ENCODE assay signal across 11 cellular contexts in genomic region chr18:75215663-75216062, GRCh38. TPM values are rescaled to one million over a fixed set of nuclear protein-coding genes. Genes with fewer than 3 reads are reported as not detected.
DNase-seq lines count a peak whose midpoint lies in the region; ATAC-seq and TF ChIP-seq lines count a peak whose summit lies in the region.
"Had no signal": no experiment of that assay in that cellular context is flagged by ENCODE, and none has a peak within 500 bp of the region (broad histone marks: within the 10 kb centered on the region; RNA-seq: fewer than 3 reads in every experiment).

No MANE protein-coding gene starts in this region.

- H3K9me3 Mint-ChIP-seq in CD14-positive monocyte: no peaks in the 10 kb centered on the region
- H3K9me3 Mint-ChIP-seq in CD8-positive, alpha-beta T cell: no peaks in the 10 kb centered on the region
- H3K9me3 Mint-ChIP-seq in activated naive CD4-positive, alpha-beta T cell treated with anti-CD3 and anti-CD28 coated beads, Interleukin-2, amount 50 U/mL, for 72 hours: no peaks in the 10 kb centered on the region
- no peaks in the 10 kb centered on the region for H3K9me3 Mint-ChIP-seq in memory B cell
- H3K9me3 Mint-ChIP-seq: activated T-helper 2 cell treated with anti-CD3 and anti-CD28 coated beads, Interferon-gamma antibody, Interleukin-2, Interleukin-4, amounts not matched to agents 10 μg/mL and 5 μg/mL and 100 μg/mL, durations not matched to agents 14 hours and 24 hours and 36 hours had no signal

- intact Hi-C loops in CD14-positive monocyte (cut with micrococcal nuclease): no loop called here
- intact Hi-C loops in CD8-positive, alpha-beta T cell (cut with DNase I, micrococcal nuclease): loop anchor here in 1 of 2 experiments (10.0 kb wide), 3 partner anchors 721 to 1279 kb away; partner anchors contain the start of genes CNDP2 and ZNF516

- no peak for ATAC-seq in CD8-positive, alpha-beta T cell
- no peak for ATAC-seq in activated naive CD4-positive, alpha-beta T cell treated with anti-CD3 and anti-CD28 coated beads, Interleukin-2, amount 50 U/mL, for 72 hours
- no peak for ATAC-seq in memory B cell (ENCODE audit: low read depth)
- ATAC-seq: sciatic nerve had no signal

- no peaks in the 10 kb centered on the region for H3K36me3 ChIP-seq in CD8-positive, alpha-beta T cell (ENCODE audit: insufficient read depth, low read length)

- H3K4me1 Mint-ChIP-seq in CD14-positive monocyte: peaks cover 41% of the 10 kb centered on the region
- H3K4me1 Mint-ChIP-seq in CD8-positive, alpha-beta T cell (ENCODE audit: low read depth): peaks cover 77% of the 10 kb centered on the region
- peaks cover 14% of the 10 kb centered on the region for H3K4me1 Mint-ChIP-seq in memory B cell

- CTCF ChIA-PET in CD8-positive, alpha-beta T cell (lab: Charles Lee): interaction anchor here (1.0 to 1.4 kb wide), 3 partner anchors 27 to 43 kb away, joined by 3 to 7 read pairs (median 3); no protein-coding TSS in a partner anchor

- H3K36me3 Mint-ChIP-seq in CD14-positive monocyte: peaks cover 3 to 9% of the 10 kb centered on the region in 2 donors
- H3K36me3 Mint-ChIP-seq in CD8-positive, alpha-beta T cell: peaks cover 12% of the 10 kb centered on the region
- peaks cover 14 to 33% of the 10 kb centered on the region in 2 donors for H3K36me3 Mint-ChIP-seq in activated naive CD4-positive, alpha-beta T cell treated with anti-CD3 and anti-CD28 coated beads, Interleukin-2, amount 50 U/mL, for 72 hours
- no peaks in the 10 kb centered on the region for H3K36me3 Mint-ChIP-seq in memory B cell

- H3K27me3 ChIP-seq in CD8-positive, alpha-beta T cell (ENCODE audit: insufficient read depth, low read length): no peaks in the 10 kb centered on the region

- H3K4me3 Mint-ChIP-seq in CD14-positive monocyte (no peak overlapping the region), memory B cell (no peak overlapping the region)
- H3K4me3 Mint-ChIP-seq in CD8-positive, alpha-beta T cell: peak overlapping the region; percentile 29

- H3K27me3 Mint-ChIP-seq in CD14-positive monocyte (ENCODE audit: low read depth in 3 of 3): peaks cover 0 to 2% (median 0%) of the 10 kb centered on the region in 3 donors
- no peaks in the 10 kb centered on the region for H3K27me3 Mint-ChIP-seq in CD8-positive, alpha-beta T cell (ENCODE audit: low read depth)
- no peaks in the 10 kb centered on the region for H3K27me3 Mint-ChIP-seq in memory B cell

- H3K4me1 ChIP-seq in CD8-positive, alpha-beta T cell (ENCODE audit: insufficient read depth, low read length): peaks cover 52% of the 10 kb centered on the region

- POLR2A ChIA-PET in CD8-positive, alpha-beta T cell (lab: Charles Lee): interaction anchor here (0.9 to 1.4 kb wide), 4 partner anchors 14 to 48 kb away, joined by 3 read pairs; no protein-coding TSS in a partner anchor

- DNase-seq in CD14-positive monocyte (ENCODE audit: low spot score): no peak
- DNase-seq in CD8-positive, alpha-beta T cell: no peak
- DNase-seq in activated naive CD4-positive, alpha-beta T cell treated with anti-CD3 and anti-CD28 coated beads, Interleukin-2, amount 50 U/mL, for 72 hours (ENCODE audit: low spot score in 2 of 2): no peak
- DNase-seq in memory B cell (ENCODE audit: low spot score in 2 of 2): no peak
- no peak for DNase-seq in HuH-7.5 (ENCODE audit: low spot score)
- no peak for DNase-seq in SHP77 (lab: John Stamatoyannopoulos, UW)
- DNase-seq in inferior parietal cortex (ENCODE audit: extremely low spot score): no peak
- no peak for DNase-seq in AG08395 (ENCODE audit: low spot score)
- DNase-seq: head of caudate nucleus had no signal

- H3K4me3 ChIP-seq in CD8-positive, alpha-beta T cell (ENCODE audit: low read depth, low read length): no peak overlapping the region

- H3K27ac ChIP-seq in CD8-positive, alpha-beta T cell (ENCODE audit: low read depth, low read length): no peak overlapping the region

- no peak for TF ChIP-seq CTCF in CD14-positive monocyte (IDR thresholded peaks at IDR 0.05)
- no peak for TF ChIP-seq CTCF in CD8-positive, alpha-beta T cell (IDR thresholded peaks at IDR 0.05)

- peak overlapping the region in 5 of 7 donors; percentile 59 to 80 (median 72) for H3K27ac Mint-ChIP-seq in CD14-positive monocyte
- H3K27ac Mint-ChIP-seq in CD8-positive, alpha-beta T cell: peak overlapping the region; percentile 76
- peak overlapping the region; percentile 68 to 78 for H3K27ac Mint-ChIP-seq in activated naive CD4-positive, alpha-beta T cell treated with anti-CD3 and anti-CD28 coated beads, Interleukin-2, amount 50 U/mL, for 72 hours
- peak overlapping the region; percentile 69 for H3K27ac Mint-ChIP-seq in memory B cell

- no peaks in the 10 kb centered on the region for H3K9me3 ChIP-seq in CD8-positive, alpha-beta T cell (ENCODE audit: low read length)

RNA-seq across cellular contexts. Expression of gene TSHZ1, which starts 5.1 kb away (rescaled TPM):
- 1 to 10 TPM in 1 of 2 donors, under 1 TPM in 1; 0.76 to 1.4 TPM for polyA plus RNA-seq in CD14-positive monocyte
- 10 to 100 TPM; 21.5 to 23.4 TPM for total RNA-seq in CD8-positive, alpha-beta T cell
- total RNA-seq in activated naive CD4-positive, alpha-beta T cell treated with anti-CD3 and anti-CD28 coated beads, Interleukin-2, amount 50 U/mL, for 72 hours: 10 to 100 TPM in 1 of 2 donors, 1 to 10 TPM in 1; 8.7 to 17.2 TPM

RNA-seq across cellular contexts. Expression of gene PTGR3, which starts 6.7 kb away (rescaled TPM):
- 10 to 100 TPM; 15.5 to 27.5 TPM for polyA plus RNA-seq in CD14-positive monocyte
- total RNA-seq in CD8-positive, alpha-beta T cell: 1 to 10 TPM; 6.3 to 7.8 TPM
- total RNA-seq in activated naive CD4-positive, alpha-beta T cell treated with anti-CD3 and anti-CD28 coated beads, Interleukin-2, amount 50 U/mL, for 72 hours: 10 to 100 TPM; 25.9 to 31.6 TPM
